In genomic region chr1:39220900-39221870, GRCh38 we compare ENCODE assay signal across 1 cellular context.
TF ChIP-seq lines count a peak whose summit lies in the region.

No MANE protein-coding gene starts in this region.

TF ChIP-seq in H1, 55 proteins besides CTCF, POLR2A, EP300 and RAD21:
- no peak for TF ChIP-seq RXRA (IDR thresholded peaks at IDR 0.05; ENCODE audit: insufficient read depth, low read depth, low read length)
- no peak for TF ChIP-seq ATF2 (IDR thresholded peaks at IDR 0.05; ENCODE audit: low read length)
- TF ChIP-seq BACH1 (IDR thresholded peaks at IDR 0.05; ENCODE audit: low read length): no peak
- TF ChIP-seq SUZ12 (IDR thresholded peaks at IDR 0.05; ENCODE audit: low read length): no peak
- no peak for TF ChIP-seq BCL11A (IDR thresholded peaks at IDR 0.05; ENCODE audit: low read depth in 2 of 2, low read length in 2 of 2)
- TF ChIP-seq MAX (IDR thresholded peaks at IDR 0.05): no peak
- no peak for TF ChIP-seq GABPA (IDR thresholded peaks at IDR 0.05; ENCODE audit: borderline replicate concordance, insufficient read depth, low read length)
- TF ChIP-seq NRF1 (IDR thresholded peaks at IDR 0.05; ENCODE audit: low read depth, low read length): no peak
- TF ChIP-seq CBX8 (IDR thresholded peaks at IDR 0.05; ENCODE audit: borderline replicate concordance, low read depth, low read length): no peak
- TF ChIP-seq MAFK (IDR thresholded peaks at IDR 0.05; ENCODE audit: low read depth, low read length): no peak
- TF ChIP-seq SIX5 (IDR thresholded peaks at IDR 0.05; ENCODE audit: low read depth, low read length): no peak
- no peak for TF ChIP-seq POU5F1 (IDR thresholded peaks at IDR 0.05; ENCODE audit: low read depth, low read length)
- no peak for TF ChIP-seq TEAD4 (IDR thresholded peaks at IDR 0.05; ENCODE audit: low read depth, low read length)
- TF ChIP-seq CBX5 (IDR thresholded peaks at IDR 0.05; ENCODE audit: low read depth, low read length): no peak
- no peak for TF ChIP-seq E2F6 (IDR thresholded peaks at IDR 0.05)
- TF ChIP-seq CHD7 (IDR thresholded peaks at IDR 0.05; ENCODE audit: insufficient replicate concordance, low read length): no peak
- TF ChIP-seq HDAC6 (IDR thresholded peaks at IDR 0.05; ENCODE audit: low read depth, low read length): no peak
